8 cellular contexts compared by ENCODE assay signal in genomic region chr22:50524664-50525103, GRCh38. TPM values are rescaled to one million over a fixed set of nuclear protein-coding genes. Genes with fewer than 3 reads are reported as not detected.
DNase-seq lines count a peak whose midpoint lies in the region; ATAC-seq and TF ChIP-seq lines count a peak whose summit lies in the region.

No MANE protein-coding gene starts in this region.

- peaks cover 11% of the 10 kb centered on the region for H3K4me1 Mint-ChIP-seq in progenitor cell of endocrine pancreas (ENCODE audit: low read depth)

- H3K4me3 Mint-ChIP-seq in progenitor cell of endocrine pancreas (ENCODE audit: low read depth) = peak overlapping the region; percentile 83

- no peaks in the 10 kb centered on the region for H3K9me3 ChIP-seq in PC-3 (ENCODE audit: low read length)

- H3K36me3 ChIP-seq in PC-3 (ENCODE audit: low read depth, low read length) = no peaks in the 10 kb centered on the region

- peak overlapping the region; percentile 98 for H3K4me2 ChIP-seq in PC-3 (ENCODE audit: low read length)

- TF ChIP-seq CTCF in GM12875 (IDR thresholded peaks at IDR 0.05; ENCODE audit: borderline replicate concordance, insufficient read depth, low read depth, low read length) (no peak), PC-3 (conservative IDR thresholded peaks at IDR 0.05; ENCODE audit: low read depth, low read length) (no peak), epithelial cell of proximal tubule (conservative IDR thresholded peaks at IDR 0.05; ENCODE audit: low read depth, low read length) (no peak), progenitor cell of endocrine pancreas (IDR thresholded peaks at IDR 0.05; ENCODE audit: unreplicated experiment) (no peak)

- ATAC-seq in PC-3 (peak; percentile 3), GM18498 (IDR thresholded peaks at IDR 0.05; ENCODE audit: unreplicated experiment) (no peak)

- no peaks in the 10 kb centered on the region for H3F3A ChIP-seq in PC-3 (ENCODE audit: low read length, unreplicated experiment)

- intact Hi-C loops in PC-3 (cut with micrococcal nuclease) = loop anchor here (5.0 kb wide), 2 partner anchors 38 to 98 kb away; partner anchors contain the start of gene SYCE3

- POLR2A ChIA-PET in PC-3 (lab: Charles Lee; ENCODE audit: unreplicated experiment) = interaction anchor here (0.6 to 1.7 kb wide), 2 partner anchors 17 to 228 kb away, joined by 3 to 8 read pairs; partner anchors contain the start of genes LMF2 and NCAPH2

- H3K4me3 ChIP-seq in GM12875 (ENCODE audit: low read depth, low read length) = peak overlapping the region; percentile 89
- H3K4me3 ChIP-seq in PC-3 (ENCODE audit: low read length) = peak overlapping the region; percentile 81
- H3K4me3 ChIP-seq in epithelial cell of proximal tubule (ENCODE audit: low read depth, low read length) = peak overlapping the region; percentile 73

- H3K36me3 Mint-ChIP-seq in progenitor cell of endocrine pancreas (ENCODE audit: insufficient read depth) = peaks cover 4% of the 10 kb centered on the region

- DNase-seq in PC-3 (no peak), epithelial cell of proximal tubule (ENCODE audit: low read depth) (no peak), progenitor cell of endocrine pancreas (ENCODE audit: low spot score, unreplicated experiment) (no peak), CD1c-positive myeloid dendritic cell (ENCODE audit: extremely low spot score) (no peak), HK-2 (ENCODE audit: unreplicated experiment) (no peak)
- no peak for DNase-seq in stimulated activated CD4-positive, alpha-beta T cell treated with anti-CD3 and anti-CD28 coated beads, Interleukin-15, amount 100 ng/mL, for 24 hours

- peaks cover 14% of the 10 kb centered on the region for H3K27me3 Mint-ChIP-seq in progenitor cell of endocrine pancreas

- peaks cover 25% of the 10 kb centered on the region for H3K79me2 ChIP-seq in PC-3 (ENCODE audit: low read length)

- H3K4me1 ChIP-seq in PC-3 (ENCODE audit: insufficient read depth, low read length) = peaks cover 9% of the 10 kb centered on the region; the same call in 1 of the 2 replicates

- H3K9me3 Mint-ChIP-seq in progenitor cell of endocrine pancreas (ENCODE audit: low read depth) = no peaks in the 10 kb centered on the region

- H3K27me3 ChIP-seq in PC-3 (ENCODE audit: low read length) = no peaks in the 10 kb centered on the region

- H3K27ac ChIP-seq in PC-3 (ENCODE audit: low read length) = peak overlapping the region; percentile 78

- CTCF ChIA-PET in PC-3 (lab: Charles Lee) = interaction anchor here (2.7 kb wide), 1 partner anchor 96 kb away, joined by 16 read pairs; no protein-coding TSS in a partner anchor

- peak overlapping the region; percentile 96 for H3K27ac Mint-ChIP-seq in progenitor cell of endocrine pancreas

- no peaks in the 10 kb centered on the region for H3K9me2 ChIP-seq in PC-3 (replicated peaks; ENCODE audit: low read length)

- H3K9ac ChIP-seq in PC-3 (ENCODE audit: low read length) = peak overlapping the region; percentile 94

- no TSS peak for BruUV-seq in PC-3 (replicated peaks; lab: Mats Ljungman, UMichigan)

- no peaks in the 10 kb centered on the region; the same call in 1 of the 2 replicates for H4K20me1 ChIP-seq in PC-3 (ENCODE audit: low read length)

- H2AFZ ChIP-seq in PC-3 (ENCODE audit: low read length) = peak overlapping the region; percentile 75; the same call in 1 of the 2 replicates

RNA-seq across cellular contexts. Expression of gene SCO2, which starts 0.7 kb away (rescaled TPM):
- total RNA-seq in PC-3 (2014; rRNA removed) (5.7 and 5.8 TPM in 2 replicates), epithelial cell of proximal tubule (1.4 TPM in 1 of 2 replicates, not detected in the other), progenitor cell of endocrine pancreas (3.7 TPM in 1 of 2 replicates, not detected in the other)

RNA-seq across cellular contexts. Expression of gene TYMP, which starts 5.1 kb away (rescaled TPM):
- total RNA-seq in PC-3 (2014; rRNA removed) (12.3 and 21.8 TPM in 2 replicates), epithelial cell of proximal tubule (7.6 and 13.1 TPM in 2 replicates), progenitor cell of endocrine pancreas (1.6 and 2.0 TPM in 2 replicates)

RNA-seq across cellular contexts. Expression of gene NCAPH2, which starts 16.7 kb away (rescaled TPM):
- 75.4 and 92.1 TPM in 2 replicates for total RNA-seq in PC-3 (2014; rRNA removed)
- 69.3 and 81.5 TPM in 2 replicates for total RNA-seq in epithelial cell of proximal tubule
- total RNA-seq in progenitor cell of endocrine pancreas = 61.6 and 66.5 TPM in 2 replicates

RNA-seq across cellular contexts. Expression of gene LMF2, which starts 17.2 kb away (rescaled TPM):
- total RNA-seq in PC-3 (2014; rRNA removed) = 42.4 and 52.2 TPM in 2 replicates
- 69.2 and 83.3 TPM in 2 replicates for total RNA-seq in epithelial cell of proximal tubule
- total RNA-seq in progenitor cell of endocrine pancreas = 59.0 and 65.5 TPM in 2 replicates

RNA-seq across cellular contexts. Expression of gene KLHDC7B, which starts 21.0 kb away (rescaled TPM):
- total RNA-seq in PC-3 (2014; rRNA removed) (0.35 TPM in 1 of 2 replicates, not detected in the other), epithelial cell of proximal tubule (0.07 TPM in 1 of 2 replicates, not detected in the other), progenitor cell of endocrine pancreas (not detected in 2 replicates)
